ENCODE assay signal across 19 cellular contexts in genomic region chrX:115029869-115030564, GRCh38. TPM values are rescaled to one million over a fixed set of nuclear protein-coding genes. Genes with fewer than 3 reads are reported as not detected.
A peak's percentile ranks its signal among the peaks of the same experiment; 100 is the strongest.
DNase-seq lines count a peak whose midpoint lies in the region; ATAC-seq and TF ChIP-seq lines count a peak whose summit lies in the region.
"Had no signal": no experiment of that assay in that cellular context is flagged by ENCODE, and none has a peak within 500 bp of the region (broad histone marks: within the 10 kb centered on the region; RNA-seq: fewer than 3 reads in every experiment).

No MANE protein-coding gene starts in this region.

- H3K9me3 Mint-ChIP-seq in MCF 10A (ENCODE audit: unreplicated experiment) = no peaks in the 10 kb centered on the region
- H3K9me3 Mint-ChIP-seq: IgD-negative memory B cell had no signal

- WGBS in right cardiac atrium = 22% methylated on average over 5 of the region's 5 CpGs

- POLR2A ChIA-PET in MCF 10A (lab: Yijun Ruan, JAX) = no interaction called here

- DNase-seq in EH (ENCODE audit: low read depth) (peak; percentile 34), MCF 10A (ENCODE audit: unreplicated experiment) (peak; percentile 20), right cardiac atrium (no peak), retinal pigment epithelial cell (ENCODE audit: low read depth) (peak; percentile 37), LoVo (ENCODE audit: low spot score) (no peak)
- DNase-seq: activated gamma-delta T cell treated with Interleukin-2 at 50 U/mL for 16 hours; anterior cingulate cortex; erythroblast; glutamatergic neuron; NCI-H187; NCI-H524; right lobe of liver; SJCRH30; stimulated activated naive CD8-positive, alpha-beta T cell treated with anti-CD3 and anti-CD28 coated beads, Interleukin-15, amount 100 ng/mL, for 72 hours had no signal

- no peaks in the 10 kb centered on the region for H3K4me1 Mint-ChIP-seq in MCF 10A (ENCODE audit: insufficient read depth, unreplicated experiment)
- H3K4me1 Mint-ChIP-seq: IgD-negative memory B cell; stimulated activated naive CD8-positive, alpha-beta T cell treated with anti-CD3 and anti-CD28 coated beads, Interleukin-15, amount 100 ng/mL, for 72 hours had no signal

- TF ChIP-seq CTCF in MCF 10A (IDR thresholded peaks at IDR 0.05; ENCODE audit: unreplicated experiment) (no peak), retinal pigment epithelial cell (conservative IDR thresholded peaks at IDR 0.05; ENCODE audit: low read depth, low read length) (no peak)

- no peak for ATAC-seq in right cardiac atrium
- no peak for ATAC-seq in GM18519 (IDR thresholded peaks at IDR 0.05; ENCODE audit: low FRiP score, unreplicated experiment)
- no peak for ATAC-seq in GM18502 (IDR thresholded peaks at IDR 0.05; ENCODE audit: poor library complexity, unreplicated experiment)
- no peak for ATAC-seq in GM19023 (IDR thresholded peaks at IDR 0.05; ENCODE audit: unreplicated experiment)
- ATAC-seq: activated CD4-positive, CD25-positive, alpha-beta regulatory T cell treated with anti-CD3 and anti-CD28 coated beads, Interleukin-2, amount 50 U/mL, for 24 hours; stimulated activated naive CD8-positive, alpha-beta T cell treated with anti-CD3 and anti-CD28 coated beads, Interleukin-15, amount 100 ng/mL, for 72 hours had no signal

- H3K4me3 ChIP-seq in right cardiac atrium (ENCODE audit: low read length) = no peak overlapping the region
- H3K4me3 ChIP-seq in retinal pigment epithelial cell (ENCODE audit: low read length) = no peak overlapping the region
- H3K4me3 ChIP-seq: right lobe of liver, SJCRH30 had no signal

- H3K4me1 ChIP-seq in right cardiac atrium (ENCODE audit: control insufficient read depth, insufficient read depth, low read length) = no peaks in the 10 kb centered on the region
- H3K4me1 ChIP-seq: right lobe of liver, SJCRH30 had no signal

- peaks cover 40% of the 10 kb centered on the region for H3K27me3 Mint-ChIP-seq in MCF 10A (ENCODE audit: insufficient read depth, unreplicated experiment)
- H3K27me3 Mint-ChIP-seq: IgD-negative memory B cell; stimulated activated naive CD8-positive, alpha-beta T cell treated with anti-CD3 and anti-CD28 coated beads, Interleukin-15, amount 100 ng/mL, for 72 hours had no signal

- H3K9me3 ChIP-seq in right cardiac atrium (ENCODE audit: control insufficient read depth, low read length) = no peaks in the 10 kb centered on the region
- H3K9me3 ChIP-seq: right lobe of liver, SJCRH30 had no signal

- no peak overlapping the region for H3K27ac Mint-ChIP-seq in MCF 10A (ENCODE audit: low read depth, unreplicated experiment)
- H3K27ac Mint-ChIP-seq: IgD-negative memory B cell; stimulated activated naive CD8-positive, alpha-beta T cell treated with anti-CD3 and anti-CD28 coated beads, Interleukin-15, amount 100 ng/mL, for 72 hours had no signal

- no peaks in the 10 kb centered on the region for H3K27me3 ChIP-seq in right cardiac atrium (ENCODE audit: control insufficient read depth, insufficient read depth)
- H3K27me3 ChIP-seq: SJCRH30 had no signal

- CTCF ChIA-PET in MCF 10A (lab: Yijun Ruan, JAX) = interaction anchor here (1.1 to 1.6 kb wide), 2 partner anchors 11 to 117 kb away, joined by 3 to 5 read pairs; no protein-coding TSS in a partner anchor

- H3K27ac ChIP-seq in right cardiac atrium (ENCODE audit: low read length) = peak overlapping the region; percentile 58
- H3K27ac ChIP-seq: SJCRH30 had no signal

- H3K4me3 Mint-ChIP-seq in MCF 10A (ENCODE audit: unreplicated experiment) = no peak overlapping the region
- H3K4me3 Mint-ChIP-seq: IgD-negative memory B cell; stimulated activated naive CD8-positive, alpha-beta T cell treated with anti-CD3 and anti-CD28 coated beads, Interleukin-15, amount 100 ng/mL, for 72 hours had no signal

- BruUV-seq in MCF 10A (replicated peaks; lab: Mats Ljungman, UMichigan) = no TSS peak

- intact Hi-C loops in MCF 10A (cut with micrococcal nuclease) = no loop called here
- intact Hi-C loops in right cardiac atrium (cut with DNase I) = no loop called here

- no peaks in the 10 kb centered on the region for H3K36me3 Mint-ChIP-seq in MCF 10A (ENCODE audit: insufficient read depth, unreplicated experiment)
- H3K36me3 Mint-ChIP-seq: IgD-negative memory B cell had no signal

RNA-seq across cellular contexts. Expression of gene IL13RA2, which starts 12.6 kb away (rescaled TPM):
- total RNA-seq in MCF 10A (2022) = 0.23 and 0.54 TPM in 2 replicates
- under 1 TPM in 1 of 4 donors, not detected in 3; 0.18 TPM for total RNA-seq in right cardiac atrium
- 0.48 TPM for polyA plus RNA-seq in right cardiac atrium
- total RNA-seq: SJCRH30 had no signal
- polyA plus RNA-seq: IgD-negative memory B cell had no signal

Comparison
In these comparisons a context has a peak if more than half of its experiments do, and no peak if none do; other contexts are left out.
1. DNase-seq: peak in EH (single experiment), MCF 10A (single experiment) and retinal pigment epithelial cell (single experiment); none in right cardiac atrium (0 of 3) and LoVo (single experiment).